Comparison of ENCODE assay signal across 9 cellular contexts in the genomic region with DNA sequence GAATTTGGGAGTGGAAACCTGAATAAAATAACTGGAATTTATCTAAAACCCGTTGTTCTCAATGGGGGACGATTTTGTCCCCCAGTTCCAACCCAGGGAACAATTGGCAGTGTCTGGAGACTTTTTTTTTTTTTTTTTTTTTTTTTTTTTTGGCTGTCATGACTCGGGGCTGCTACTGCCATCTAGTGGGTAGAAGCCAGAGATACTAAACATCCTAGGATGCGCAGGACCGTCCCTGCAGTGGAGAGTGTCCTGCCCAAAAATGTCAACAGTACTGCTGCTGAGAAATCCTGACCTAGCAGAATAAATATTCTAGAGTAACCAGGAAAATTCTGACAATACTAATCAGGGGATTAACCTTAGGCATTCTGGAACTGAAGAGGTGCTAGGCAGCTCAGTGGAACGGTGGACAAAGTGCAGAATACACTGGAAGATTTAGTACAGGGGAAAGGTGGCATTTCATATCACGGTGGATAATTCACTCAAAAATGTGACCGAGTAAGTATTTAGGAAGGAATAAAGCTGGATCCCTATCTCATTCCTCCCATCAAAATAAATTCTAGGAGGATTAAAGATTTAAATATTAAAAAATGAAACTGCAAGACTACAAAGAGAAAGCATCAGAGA.
A peak's percentile ranks its signal among the peaks of the same experiment; 100 is the strongest.
DNase-seq lines count a peak whose midpoint lies in the region; ATAC-seq and TF ChIP-seq lines count a peak whose summit lies in the region.
"Had no signal": no experiment of that assay in that cellular context is flagged by ENCODE, and none has a peak within 500 bp of the region (broad histone marks: within the 10 kb centered on the region; RNA-seq: fewer than 3 reads in every experiment).

No MANE protein-coding gene starts in this region.

- TF ChIP-seq CTCF in colonic mucosa (IDR thresholded peaks at IDR 0.05), result peak; percentile 76

- H3K4me3 ChIP-seq in colonic mucosa, result no peak overlapping the region
- H3K4me3 ChIP-seq: BLaER1 treated with 17β-estradiol and CSF1 and Interleukin-3, amounts not matched to agents 10 nM and 100 nM had no signal

- no peak for ATAC-seq in HG02973 (IDR thresholded peaks at IDR 0.05; ENCODE audit: unreplicated experiment)

- intact Hi-C loops in colonic mucosa (cut with DNase I), result loop anchor here (2.0 kb wide), 1 partner anchor 124 kb away; no protein-coding TSS in a partner anchor

- H3K36me3 ChIP-seq in colonic mucosa, result no peaks in the 10 kb centered on the region

- no peak overlapping the region for H3K27ac ChIP-seq in colonic mucosa
- H3K27ac ChIP-seq: BLaER1 treated with 17β-estradiol and CSF1 and Interleukin-3, amounts not matched to agents 10 nM and 100 nM had no signal

- H3K9ac ChIP-seq in colonic mucosa (ENCODE audit: low read depth in 2 of 2, low read length in 2 of 2), result no peak overlapping the region
- H3K9ac ChIP-seq: BLaER1 treated with 17β-estradiol and CSF1 and Interleukin-3, amounts not matched to agents 10 nM and 100 nM had no signal

- H3K9me3 ChIP-seq in colonic mucosa, result no peaks in the 10 kb centered on the region
- H3K9me3 ChIP-seq: BLaER1 treated with 17β-estradiol and CSF1 and Interleukin-3, amounts not matched to agents 10 nM and 100 nM had no signal

- peak; percentile 22 for DNase-seq in NCI-H1092 treated with DMSO at 0.1 percent for 48 hours (lab: John Stamatoyannopoulos, UW)
- no peak for DNase-seq in NCI-H1092 (lab: John Stamatoyannopoulos, UW)
- peak; percentile 64 for DNase-seq in NCI-H146 (lab: John Stamatoyannopoulos, UW)
- DNase-seq in activated CD4-positive, CD25-positive, alpha-beta regulatory T cell treated with anti-CD3 and anti-CD28 coated beads, Interleukin-2, amount 50 U/mL, for 72 hours, result peak; percentile 35
- DNase-seq in colonic mucosa, result peak; percentile 55
- DNase-seq in lung microvascular endothelial cell (ENCODE audit: low read depth in 2 of 2), result peak; percentile 47 to 70
- peak; percentile 14 for DNase-seq in stimulated activated CD8-positive, alpha-beta memory T cell treated with anti-CD3 and anti-CD28 coated beads, Interleukin-7, amount 100 ng/mL, for 24 hours (ENCODE audit: low read depth)

- no peaks in the 10 kb centered on the region for H3K27me3 ChIP-seq in colonic mucosa
- H3K27me3 ChIP-seq: BLaER1 treated with 17β-estradiol and CSF1 and Interleukin-3, amounts not matched to agents 10 nM and 100 nM had no signal

- no peaks in the 10 kb centered on the region for H3K4me1 ChIP-seq in colonic mucosa
